In the genomic region with DNA sequence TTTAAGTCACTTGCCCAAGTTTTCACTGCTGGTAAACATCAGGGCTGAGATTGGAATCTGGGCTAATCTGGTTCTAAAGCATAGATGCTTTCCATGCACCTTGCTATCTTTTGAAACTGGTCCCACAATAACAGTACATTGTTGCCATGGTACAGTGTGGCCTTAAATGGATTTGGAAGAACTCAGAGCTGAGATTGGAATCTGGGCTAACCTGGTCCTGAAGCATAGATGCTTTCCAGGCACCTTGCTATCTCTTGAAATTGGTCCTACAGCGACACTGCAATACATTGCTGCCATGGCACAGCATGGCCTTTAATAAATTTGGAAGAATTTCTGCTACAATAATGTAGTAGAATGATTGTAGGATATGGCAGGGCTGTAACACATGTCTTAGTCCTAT, we compare ENCODE assay signal across 1 cellular context.
A peak's percentile ranks its signal among the peaks of the same experiment; 100 is the strongest.
TF ChIP-seq lines count a peak whose summit lies in the region.

No MANE protein-coding gene starts in this region.

TF ChIP-seq in K562, 482 proteins besides CTCF, POLR2A, EP300 and RAD21:
- TF ChIP-seq CHD1 (IDR thresholded peaks at IDR 0.05; ENCODE audit: low read length), result no peak
- no peak for TF ChIP-seq HMG20B (CRISPR knock-in tag; IDR thresholded peaks at IDR 0.05)
- TF ChIP-seq MAFG (tag; conservative IDR thresholded peaks at IDR 0.05), result no peak
- TF ChIP-seq KLF13 (tag; IDR thresholded peaks at IDR 0.05; ENCODE audit: borderline replicate concordance, low read depth), result no peak
- TF ChIP-seq KDM1A (IDR thresholded peaks at IDR 0.05), result 0 out of 4 replicates have a peak, but pooled peaks of 1 of the 2 experiments have one; percentile 17
- no peak for TF ChIP-seq ZNF699 (CRISPR knock-in tag; IDR thresholded peaks at IDR 0.05; ENCODE audit: insufficient replicate concordance)
- TF ChIP-seq SLC30A9 (CRISPR knock-in tag; IDR thresholded peaks at IDR 0.05), result no peak
- TF ChIP-seq, protein P1, sequence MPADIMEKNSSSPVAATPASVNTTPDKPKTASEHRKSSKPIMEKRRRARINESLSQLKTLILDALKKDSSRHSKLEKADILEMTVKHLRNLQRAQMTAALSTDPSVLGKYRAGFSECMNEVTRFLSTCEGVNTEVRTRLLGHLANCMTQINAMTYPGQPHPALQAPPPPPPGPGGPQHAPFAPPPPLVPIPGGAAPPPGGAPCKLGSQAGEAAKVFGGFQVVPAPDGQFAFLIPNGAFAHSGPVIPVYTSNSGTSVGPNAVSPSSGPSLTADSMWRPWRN (IDR thresholded peaks at IDR 0.05; ENCODE audit: low read depth), result no peak
- no peak for TF ChIP-seq NFXL1 (CRISPR knock-in tag; IDR thresholded peaks at IDR 0.05)
- peak; percentile 86 for TF ChIP-seq FOXJ2 (tag; IDR thresholded peaks at IDR 0.05)
